ENCODE assay signal across 1 cellular context in genomic region chrX:154490414-154491083, GRCh38.
TF ChIP-seq lines count a peak whose summit lies in the region.

Gene SLC10A3, minus strand, starts transcription at chrX:154490629. Its CDS starts 1,689 bp downstream, at chrX:154488940.

TF ChIP-seq in H1, 55 proteins besides CTCF, POLR2A, EP300 and RAD21:
- TF ChIP-seq CREB1 (IDR thresholded peaks at IDR 0.05) = peak; percentile 91
- TF ChIP-seq ATF3 (IDR thresholded peaks at IDR 0.05; ENCODE audit: insufficient read depth, low read depth, low read length) = no peak
- peak; percentile 50 for TF ChIP-seq POLR2AphosphoS5 (IDR thresholded peaks at IDR 0.05; ENCODE audit: low read depth, low read length)
- peak; percentile 52; the same call in 1 of the 2 replicates for TF ChIP-seq PHF8 (conservative IDR thresholded peaks at IDR 0.05; ENCODE audit: low read depth, low read length)
- no peak for TF ChIP-seq SRF (IDR thresholded peaks at IDR 0.05; ENCODE audit: low read depth, low read length)
- peak; percentile 45 for TF ChIP-seq TAF7 (optimal IDR thresholded peaks at IDR 0.05; ENCODE audit: borderline replicate concordance, low read depth, low read length)
- no peak for TF ChIP-seq RFX5 (IDR thresholded peaks at IDR 0.05; ENCODE audit: borderline replicate concordance, low read depth, low read length)
- TF ChIP-seq FOSL1 (IDR thresholded peaks at IDR 0.05; ENCODE audit: insufficient read depth, low read depth, low read length) = no peak
- TF ChIP-seq KDM4A (IDR thresholded peaks at IDR 0.05; ENCODE audit: low read depth, low read length, severe bottlenecking) = peak; percentile 25
- TF ChIP-seq TAF1 (IDR thresholded peaks at IDR 0.05; ENCODE audit: low read depth, low read length) = peak; percentile 81
- TF ChIP-seq BCL11A (IDR thresholded peaks at IDR 0.05; ENCODE audit: low read depth in 2 of 2, low read length in 2 of 2) = no peak
- peak; percentile 58 for TF ChIP-seq TBP (IDR thresholded peaks at IDR 0.05; ENCODE audit: low read depth, low read length)
